In the genomic region with DNA sequence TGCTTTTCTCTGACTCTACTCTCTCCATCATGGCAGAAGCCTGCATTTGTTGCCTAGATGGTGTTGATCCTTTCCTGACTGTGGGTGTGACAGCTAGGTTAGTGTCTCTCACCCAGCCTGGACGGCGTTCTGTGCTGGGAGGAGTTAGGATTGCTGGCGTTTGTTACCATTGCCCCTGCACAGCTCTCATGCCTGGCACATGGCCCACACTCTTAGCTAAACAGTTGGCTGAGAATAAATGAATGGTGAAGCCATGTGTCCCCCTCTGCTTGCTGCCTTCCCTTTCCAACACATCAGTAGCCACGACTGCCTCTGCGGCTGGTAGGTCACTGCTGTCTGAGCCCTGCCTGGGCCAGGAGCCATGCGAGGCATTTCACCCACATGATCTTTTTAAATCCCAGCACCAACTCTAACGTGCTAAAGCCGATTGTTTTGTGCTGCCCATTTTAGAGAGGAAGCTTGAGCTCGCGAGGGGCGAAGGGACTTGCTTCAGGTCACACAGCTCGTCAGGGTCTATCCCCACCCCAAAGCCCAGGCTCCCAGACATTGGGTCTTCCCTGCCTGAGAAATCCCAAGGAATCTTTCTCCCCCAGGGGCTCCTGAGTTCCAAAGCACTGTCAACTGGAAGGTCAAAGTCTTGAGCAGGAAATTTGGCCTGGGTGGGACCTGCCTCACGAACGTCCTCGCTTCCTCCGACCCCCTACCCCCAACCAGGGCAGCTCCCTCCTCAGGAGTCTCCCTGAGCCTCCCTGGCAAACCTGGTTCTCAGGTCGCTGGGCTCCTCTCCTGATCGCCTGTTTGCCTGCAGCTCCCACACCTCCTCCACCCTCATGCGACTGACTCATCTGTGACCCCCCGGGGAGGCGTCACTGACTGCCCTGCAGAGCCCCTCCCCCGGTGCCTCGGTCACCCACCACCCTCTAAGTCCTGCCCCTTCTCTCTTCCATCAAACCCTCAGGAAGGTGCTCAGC, we compare ENCODE assay signal across 23 cellular contexts.
DNase-seq lines count a peak whose midpoint lies in the region; ATAC-seq, FAIRE-seq and TF ChIP-seq lines count a peak whose summit lies in the region.
"Had no signal": no experiment of that assay in that cellular context is flagged by ENCODE, and none has a peak within 500 bp of the region (broad histone marks: within the 10 kb centered on the region; RNA-seq: fewer than 3 reads in every experiment).

No MANE protein-coding gene starts in this region.

- no peak overlapping the region for H3K4me2 ChIP-seq in H9 (ENCODE audit: insufficient read depth, insufficient read length, low read length)

- no peak overlapping the region for H2AFZ ChIP-seq in H9 (ENCODE audit: low read length)

- H3K14ac ChIP-seq in H9 (ENCODE audit: insufficient read depth, low read length) = no peak overlapping the region; the same call in 1 of the 2 replicates

- peaks cover 0 to 7% (median 2%) of the 10 kb centered on the region in 3 experiments; a peak in 3 of 7 replicates for H3K36me3 Mint-ChIP-seq in H9 (ENCODE audit: insufficient read depth in 1 of 3, low read depth in 3 of 3)
- H3K36me3 Mint-ChIP-seq in osteocyte (ENCODE audit: unreplicated experiment) = peaks cover 2% of the 10 kb centered on the region
- no peaks in the 10 kb centered on the region for H3K36me3 Mint-ChIP-seq in activated T-helper 1 cell treated with anti-CD3 and anti-CD28 coated beads, Interleukin-12 subunit alpha, Interleukin-12 subunit beta, Interleukin-2, Interleukin-4 antibody, amounts not matched to agents 30 ng/mL and 10 ng/mL and 1 ng/mL, durations not matched to agents 14 hours and 24 hours and 36 hours (ENCODE audit: low read depth)
- H3K36me3 Mint-ChIP-seq: CD8-positive, alpha-beta T cell; stimulated activated effector memory CD8-positive, alpha-beta T cell treated with anti-CD3 and anti-CD28 coated beads, Interleukin-12 subunit alpha, Interleukin-12 subunit beta, amount 100 ng/mL, for 72 hours had no signal

- H2BK5ac ChIP-seq in H9 (ENCODE audit: insufficient read length, low read length) = no peak overlapping the region

- WGBS in H9 (ENCODE audit: extremely low coverage, insufficient read length, low lambda C conversion rate) = no CpG with 5 or more reads among the region's 23 CpGs

- 0 out of 7 replicates have a peak overlapping the region, but pooled peaks of 1 of the 3 experiments have one; percentile 34 for H3K27ac Mint-ChIP-seq in H9
- no peak overlapping the region for H3K27ac Mint-ChIP-seq in osteocyte (ENCODE audit: unreplicated experiment)
- H3K27ac Mint-ChIP-seq in activated T-helper 1 cell treated with anti-CD3 and anti-CD28 coated beads, Interleukin-12 subunit alpha, Interleukin-12 subunit beta, Interleukin-2, Interleukin-4 antibody, amounts not matched to agents 30 ng/mL and 10 ng/mL and 1 ng/mL, durations not matched to agents 14 hours and 24 hours and 36 hours = no peak overlapping the region
- H3K27ac Mint-ChIP-seq: CD8-positive, alpha-beta T cell; effector memory CD8-positive, alpha-beta T cell; nephron; stimulated activated effector memory CD8-positive, alpha-beta T cell treated with anti-CD3 and anti-CD28 coated beads, Interleukin-12 subunit alpha, Interleukin-12 subunit beta, amount 100 ng/mL, for 72 hours; T-helper 1 cell treated with Interleukin-12 subunit alpha and Interleukin-12 subunit beta and Interleukin-4 antibody, amounts not matched to agents 30 μg/mL and 1 μg/mL, for 36 hours; WTC11 had no signal

- H3K27ac ChIP-seq in H9 (ENCODE audit: insufficient read length, low read depth, low read length) = no peak overlapping the region
- H3K27ac ChIP-seq: HL-60 had no signal

- H3K9ac ChIP-seq in H9 (ENCODE audit: extremely low read depth, insufficient read length, low read length) = no peak overlapping the region

- no peak for FAIRE-seq in HTR-8/SVneo (lab: Jason Lieb, UNC)

- H3T11ph ChIP-seq in H9 (ENCODE audit: low read length) = no peak overlapping the region

- H2BK15ac ChIP-seq in H9 (ENCODE audit: low read depth, low read length) = no peak overlapping the region

- H3K27me3 ChIP-seq in H9 (ENCODE audit: insufficient read depth, low read length) = no peaks in the 10 kb centered on the region

- peaks cover 42 to 46% of the 10 kb centered on the region in 2 experiments for H3K4me1 Mint-ChIP-seq in H9
- H3K4me1 Mint-ChIP-seq in osteocyte (ENCODE audit: unreplicated experiment) = no peaks in the 10 kb centered on the region
- no peaks in the 10 kb centered on the region for H3K4me1 Mint-ChIP-seq in activated T-helper 1 cell treated with anti-CD3 and anti-CD28 coated beads, Interleukin-12 subunit alpha, Interleukin-12 subunit beta, Interleukin-2, Interleukin-4 antibody, amounts not matched to agents 30 ng/mL and 10 ng/mL and 1 ng/mL, durations not matched to agents 14 hours and 24 hours and 36 hours (ENCODE audit: low read depth)
- H3K4me1 Mint-ChIP-seq: central memory CD8-positive, alpha-beta T cell; stimulated activated effector memory CD8-positive, alpha-beta T cell treated with anti-CD3 and anti-CD28 coated beads, Interleukin-12 subunit alpha, Interleukin-12 subunit beta, amount 100 ng/mL, for 72 hours; WTC11 had no signal

- H3K4me3 Mint-ChIP-seq in H9 = no peak overlapping the region
- no peak overlapping the region for H3K4me3 Mint-ChIP-seq in osteocyte (ENCODE audit: unreplicated experiment)
- no peak overlapping the region for H3K4me3 Mint-ChIP-seq in activated T-helper 1 cell treated with anti-CD3 and anti-CD28 coated beads, Interleukin-12 subunit alpha, Interleukin-12 subunit beta, Interleukin-2, Interleukin-4 antibody, amounts not matched to agents 30 ng/mL and 10 ng/mL and 1 ng/mL, durations not matched to agents 14 hours and 24 hours and 36 hours
- H3K4me3 Mint-ChIP-seq: CD8-positive, alpha-beta T cell; central memory CD8-positive, alpha-beta T cell; effector memory CD8-positive, alpha-beta T cell; nephron; stimulated activated effector memory CD8-positive, alpha-beta T cell treated with anti-CD3 and anti-CD28 coated beads, Interleukin-12 subunit alpha, Interleukin-12 subunit beta, amount 100 ng/mL, for 72 hours; T-helper 1 cell treated with Interleukin-12 subunit alpha and Interleukin-12 subunit beta and Interleukin-4 antibody, amounts not matched to agents 30 μg/mL and 1 μg/mL, for 36 hours; WTC11 had no signal

- no peak overlapping the region for H3K23ac ChIP-seq in H9 (ENCODE audit: insufficient read length, low read depth, low read length)

- H3K9me3 Mint-ChIP-seq in H9 = peaks cover 0 to 3% of the 10 kb centered on the region in 2 experiments; a peak in 1 of 5 replicates
- peaks cover 31% of the 10 kb centered on the region for H3K9me3 Mint-ChIP-seq in osteocyte (ENCODE audit: unreplicated experiment)
- no peaks in the 10 kb centered on the region for H3K9me3 Mint-ChIP-seq in activated T-helper 1 cell treated with anti-CD3 and anti-CD28 coated beads, Interleukin-12 subunit alpha, Interleukin-12 subunit beta, Interleukin-2, Interleukin-4 antibody, amounts not matched to agents 30 ng/mL and 10 ng/mL and 1 ng/mL, durations not matched to agents 14 hours and 24 hours and 36 hours
- H3K9me3 Mint-ChIP-seq: CD8-positive, alpha-beta T cell; central memory CD8-positive, alpha-beta T cell; effector memory CD8-positive, alpha-beta T cell; nephron; stimulated activated effector memory CD8-positive, alpha-beta T cell treated with anti-CD3 and anti-CD28 coated beads, Interleukin-12 subunit alpha, Interleukin-12 subunit beta, amount 100 ng/mL, for 72 hours; T-helper 1 cell treated with Interleukin-12 subunit alpha and Interleukin-12 subunit beta and Interleukin-4 antibody, amounts not matched to agents 30 μg/mL and 1 μg/mL, for 36 hours had no signal

- intact Hi-C loops in activated T-helper 1 cell treated with anti-CD3 and anti-CD28 coated beads, Interleukin-12 subunit alpha, Interleukin-12 subunit beta, Interleukin-2, Interleukin-4 antibody, amounts not matched to agents 30 ng/mL and 10 ng/mL and 1 ng/mL, durations not matched to agents 14 hours and 24 hours and 36 hours (cut with micrococcal nuclease) = no loop called here

- H2BK20ac ChIP-seq in H9 (ENCODE audit: low read depth, low read length, poor library complexity, severe bottlenecking) = no peak overlapping the region

- H3K18ac ChIP-seq in H9 (ENCODE audit: insufficient read length, low read depth, low read length) = no peak overlapping the region

- H3K4me1 ChIP-seq in H9 (ENCODE audit: insufficient read depth, low read length) = peaks cover 1% of the 10 kb centered on the region; the same call in 1 of the 2 replicates

- no peaks in the 10 kb centered on the region for H3K79me2 ChIP-seq in H9 (ENCODE audit: insufficient read depth, low read length)

- peak; percentile 2 for DNase-seq in AG20443 (ENCODE audit: low spot score)
- DNase-seq in H9 = peak; percentile 33
- DNase-seq in globus pallidus (ENCODE audit: low spot score) = peak; percentile 5
- DNase-seq in osteocyte (ENCODE audit: extremely low spot score, unreplicated experiment) = peak; percentile 73
- no peak for DNase-seq in HTR-8/SVneo (ENCODE audit: insufficient read length, low spot score)
- no peak for DNase-seq in omental fat pad (ENCODE audit: low spot score)
- no peak for DNase-seq in HT-29 (ENCODE audit: low spot score)
- no peak for DNase-seq in activated T-helper 1 cell treated with anti-CD3 and anti-CD28 coated beads, Interleukin-12 subunit alpha, Interleukin-12 subunit beta, Interleukin-2, Interleukin-4 antibody, amounts not matched to agents 30 ng/mL and 10 ng/mL and 1 ng/mL, durations not matched to agents 14 hours and 24 hours and 36 hours (ENCODE audit: low spot score)
- DNase-seq: DND-41; effector memory CD8-positive, alpha-beta T cell; GOT3; mammary epithelial cell; NCI-H1930; NCI-H524 treated with DMSO at 0.1 percent for 48 hours; SHP77 treated with DMSO at 0.1 percent for 48 hours; trophoblast cell had no signal

- no peak overlapping the region for H4K5ac ChIP-seq in H9 (ENCODE audit: insufficient read length, low read depth, low read length)

- H3K27me3 Mint-ChIP-seq in H9 (ENCODE audit: low read depth) = peaks cover 25% of the 10 kb centered on the region
- H3K27me3 Mint-ChIP-seq in osteocyte (ENCODE audit: unreplicated experiment) = no peaks in the 10 kb centered on the region
- H3K27me3 Mint-ChIP-seq in activated T-helper 1 cell treated with anti-CD3 and anti-CD28 coated beads, Interleukin-12 subunit alpha, Interleukin-12 subunit beta, Interleukin-2, Interleukin-4 antibody, amounts not matched to agents 30 ng/mL and 10 ng/mL and 1 ng/mL, durations not matched to agents 14 hours and 24 hours and 36 hours (ENCODE audit: insufficient read depth) = peaks cover 2% of the 10 kb centered on the region

- no peak overlapping the region for H2BK12ac ChIP-seq in H9 (ENCODE audit: insufficient read length, low read depth, low read length)

- no peak for ATAC-seq in omental fat pad (ENCODE audit: low FRiP score)
- ATAC-seq: CD8-positive, alpha-beta T cell; effector memory CD8-positive, alpha-beta T cell; stimulated activated effector memory CD8-positive, alpha-beta T cell treated with anti-CD3 and anti-CD28 coated beads, Interleukin-12 subunit alpha, Interleukin-12 subunit beta, amount 100 ng/mL, for 72 hours; WTC11 had no signal

- no peaks in the 10 kb centered on the region for H4K20me1 ChIP-seq in H9 (ENCODE audit: control insufficient read depth, insufficient read depth, insufficient read length)

- no peaks in the 10 kb centered on the region for H3K23me2 ChIP-seq in H9 (ENCODE audit: insufficient read length, low read depth, low read length, poor library complexity, severe bottlenecking)

- no peak overlapping the region for H4K91ac ChIP-seq in H9 (ENCODE audit: insufficient read length, low read depth, low read length)

- no peak overlapping the region for H2AK5ac ChIP-seq in H9 (ENCODE audit: insufficient read length, low read length)

- TF ChIP-seq CTCF in H9 (conservative IDR thresholded peaks at IDR 0.05) = no peak
- no peak for TF ChIP-seq CTCF in osteocyte (IDR thresholded peaks at IDR 0.05)
- TF ChIP-seq CTCF in omental fat pad (IDR thresholded peaks at IDR 0.05) = no peak

- H3K9me3 ChIP-seq in H9 (ENCODE audit: control insufficient read depth, low read depth, low read length) = no peaks in the 10 kb centered on the region

- no peak overlapping the region for H2BK120ac ChIP-seq in H9 (ENCODE audit: low read depth, low read length, poor library complexity, severe bottlenecking)

- no peak overlapping the region for H4K8ac ChIP-seq in H9 (replicated peaks; ENCODE audit: insufficient read length, low read depth, low read length)

- H3K56ac ChIP-seq in H9 (ENCODE audit: insufficient read length, low read depth, low read length) = no peak overlapping the region

- H3K4ac ChIP-seq in H9 (ENCODE audit: low read depth, low read length) = no peak overlapping the region

- no peaks in the 10 kb centered on the region for H3K79me1 ChIP-seq in H9 (ENCODE audit: insufficient read depth, low read depth, low read length, poor library complexity, severe bottlenecking)

Comparison
In these comparisons a context has a peak if more than half of its experiments do, and no peak if none do; other contexts are left out.
1. DNase-seq: peak in AG20443 (single experiment), H9 (single experiment), globus pallidus (single experiment) and osteocyte (single experiment); none in HTR-8/SVneo (single experiment), omental fat pad (single experiment), HT-29 (single experiment) and activated T-helper 1 cell treated with anti-CD3 and anti-CD28 coated beads, Interleukin-12 subunit alpha, Interleukin-12 subunit beta, Interleukin-2, Interleukin-4 antibody, amounts not matched to agents 30 ng/mL and 10 ng/mL and 1 ng/mL, durations not matched to agents 14 hours and 24 hours and 36 hours (single experiment).